ENCODE assay signal across 1 cellular context in genomic region chr3:197366301-197367044, GRCh38.
TF ChIP-seq lines count a peak whose summit lies in the region.

No MANE protein-coding gene starts in this region.

TF ChIP-seq in GM23338, 12 proteins besides CTCF, POLR2A, EP300 and RAD21 (continued from another document):
- TF ChIP-seq ZNF462 (CRISPR knock-in tag; IDR thresholded peaks at IDR 0.05) (no peak), ZNF331 (CRISPR knock-in tag; IDR thresholded peaks at IDR 0.05; ENCODE audit: low read depth) (no peak)
